2 cellular contexts compared by ENCODE assay signal in the genomic region with DNA sequence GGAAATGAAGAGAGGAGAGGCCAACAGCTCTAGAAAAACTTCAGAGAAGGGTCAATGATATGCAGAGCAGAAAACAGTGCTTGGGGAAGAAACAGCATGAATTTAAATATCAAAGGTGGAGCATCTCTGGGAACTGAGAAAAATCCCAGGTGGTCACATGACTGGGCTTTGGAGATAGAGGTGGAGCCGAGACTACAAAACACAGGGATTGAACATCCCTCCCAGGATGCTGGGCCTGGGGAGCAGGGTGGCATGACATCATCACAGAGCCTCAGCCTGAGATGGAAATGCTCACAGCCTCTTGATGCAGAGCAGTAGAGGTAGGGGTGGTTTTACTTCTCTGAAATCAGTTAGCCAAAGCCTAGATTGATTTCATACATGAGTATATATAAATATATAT.
TF ChIP-seq lines count a peak whose summit lies in the region.

No MANE protein-coding gene starts in this region.

TF ChIP-seq in HepG2, 621 proteins besides CTCF, POLR2A, EP300 and RAD21:
- TF ChIP-seq ZKSCAN8 (CRISPR knock-in tag; IDR thresholded peaks at IDR 0.05; ENCODE audit: borderline replicate concordance) (no peak), ATF7 (IDR thresholded peaks at IDR 0.05) (peak; percentile 53; the same call in 1 of the 2 replicates), ATF7 (CRISPR knock-in tag; IDR thresholded peaks at IDR 0.05) (no peak)

TF ChIP-seq in K562, 482 proteins besides CTCF, POLR2A, EP300 and RAD21:
- TF ChIP-seq ZNF140 (CRISPR knock-in tag; IDR thresholded peaks at IDR 0.05), result no peak
- TF ChIP-seq, protein P1, sequence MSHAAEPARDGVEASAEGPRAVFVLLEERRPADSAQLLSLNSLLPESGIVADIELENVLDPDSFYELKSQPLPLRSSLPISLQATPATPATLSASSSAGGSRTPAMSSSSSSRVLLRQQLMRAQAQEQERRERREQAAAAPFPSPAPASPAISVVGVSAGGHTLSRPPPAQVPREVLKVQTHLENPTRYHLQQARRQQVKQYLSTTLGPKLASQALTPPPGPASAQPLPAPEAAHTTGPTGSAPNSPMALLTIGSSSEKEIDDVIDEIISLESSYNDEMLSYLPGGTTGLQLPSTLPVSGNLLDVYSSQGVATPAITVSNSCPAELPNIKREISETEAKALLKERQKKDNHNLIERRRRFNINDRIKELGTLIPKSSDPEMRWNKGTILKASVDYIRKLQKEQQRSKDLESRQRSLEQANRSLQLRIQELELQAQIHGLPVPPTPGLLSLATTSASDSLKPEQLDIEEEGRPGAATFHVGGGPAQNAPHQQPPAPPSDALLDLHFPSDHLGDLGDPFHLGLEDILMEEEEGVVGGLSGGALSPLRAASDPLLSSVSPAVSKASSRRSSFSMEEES (CRISPR knock-in tag; IDR thresholded peaks at IDR 0.05), result peak; percentile 30
TF ChIP-seq in K562: peak in this region for 1.
